Comparison of ENCODE assay signal across 8 cellular contexts in the genomic region with DNA sequence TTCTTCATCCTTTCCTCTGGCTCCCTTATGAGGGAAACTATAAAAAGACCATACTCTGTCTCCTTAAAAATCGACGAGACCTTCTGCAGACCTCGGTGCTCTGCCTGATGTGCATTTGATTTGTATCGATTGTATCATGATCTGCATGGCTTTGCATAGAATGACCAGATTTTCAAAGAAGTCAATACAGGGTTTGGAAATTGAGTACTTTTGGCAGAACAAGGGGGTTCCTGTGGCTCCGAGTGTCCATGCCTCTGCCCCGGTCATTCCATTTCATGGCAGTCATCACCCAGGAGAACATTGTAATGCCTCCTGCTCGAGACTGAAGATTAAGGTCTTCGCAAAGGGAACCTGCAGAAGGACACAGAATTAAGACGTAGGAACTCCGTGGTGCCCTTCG. TPM values are rescaled to one million over a fixed set of nuclear protein-coding genes. Genes with fewer than 3 reads are reported as not detected.
DNase-seq lines count a peak whose midpoint lies in the region; ATAC-seq, FAIRE-seq and TF ChIP-seq lines count a peak whose summit lies in the region.

No MANE protein-coding gene starts in this region.

- POLR2A ChIA-PET in GM12878 (lab: Charles Lee): interaction anchor here (1.2 kb wide), 1 partner anchor 10 kb away, joined by 4 read pairs; no protein-coding TSS in a partner anchor

- H3K27ac Mint-ChIP-seq in Calu3 (ENCODE audit: unreplicated experiment): peak overlapping the region; percentile 79

- SMC1A ChIA-PET in GM12878 (lab: Charles Lee; ENCODE audit: uncharacterized antibody, unreplicated experiment): interaction anchor here (1.2 kb wide), 1 partner anchor 48 kb away, joined by 3 read pairs; no protein-coding TSS in a partner anchor

- H3K27ac ChIP-seq in GM12878 (ENCODE audit: control insufficient read depth, insufficient read depth): peak overlapping the region; percentile 92
- peak overlapping the region in 1 of 2 donors; percentile 71 for H3K27ac ChIP-seq in aorta (ENCODE audit: low read depth in 1 of 2, low read length in 2 of 2)

- RAD21 ChIA-PET in GM12878 (lab: Charles Lee; ENCODE audit: unreplicated experiment): no interaction called here

- BruUV-seq in Calu3 (replicated peaks; lab: Mats Ljungman, UMichigan) (TSS peak; percentile 34), GM12878 (replicated peaks; lab: Mats Ljungman, UMichigan) (TSS peak; percentile 74)

- no peak for TF ChIP-seq EP300 in GM12878 (IDR thresholded peaks at IDR 0.05; ENCODE audit: borderline replicate concordance in 1 of 2, control insufficient read depth in 1 of 2, low read depth in 2 of 2, low read length in 2 of 2)

- peak overlapping the region; percentile 89 for H3K4me3 Mint-ChIP-seq in Calu3 (ENCODE audit: low read depth, unreplicated experiment)

- H3K27me3 Mint-ChIP-seq in Calu3 (ENCODE audit: unreplicated experiment): no peaks in the 10 kb centered on the region

- H3K9ac ChIP-seq in GM12878 (ENCODE audit: control insufficient read depth, insufficient read depth, low read length): peak overlapping the region; percentile 85

- H3K27me3 ChIP-seq in GM12878 (replicated peaks in 1 of 2; ENCODE audit: control insufficient read depth in 2 of 2, insufficient read depth in 2 of 2, low read length in 1 of 2) (no peaks in the 10 kb centered on the region), aorta (ENCODE audit: control insufficient read depth in 1 of 2, insufficient read depth in 2 of 2, low read length in 1 of 2) (no peaks in the 10 kb centered on the region)

- peak; percentile 68 for FAIRE-seq in GM12878 (lab: Jason Lieb, UNC)

- peaks cover 76% of the 10 kb centered on the region for H3K36me3 Mint-ChIP-seq in Calu3 (ENCODE audit: insufficient read depth, unreplicated experiment)

- TF ChIP-seq POLR2A in GM12878 (IDR thresholded peaks at IDR 0.05; ENCODE audit: low read depth, low read length): no peak

- intact Hi-C loops in Calu3 (cut with micrococcal nuclease; ENCODE audit: unreplicated experiment): no loop called here
- intact Hi-C loops in GM12878 (cut with micrococcal nuclease; ENCODE audit: unreplicated experiment): loop anchor here (2.0 kb wide), 2 partner anchors 26 to 92 kb away; a partner anchor contains a TSS
- intact Hi-C loops in aorta (cut with DNase I): no loop called here

- peaks cover 34% of the 10 kb centered on the region for H3K4me1 Mint-ChIP-seq in Calu3 (ENCODE audit: low read depth, unreplicated experiment)

- H3K4me2 ChIP-seq in GM12878 (ENCODE audit: control insufficient read depth, insufficient read depth): peak overlapping the region; percentile 85

- peak overlapping the region; percentile 74 for H2AFZ ChIP-seq in GM12878 (ENCODE audit: control insufficient read depth, low read depth, low read length)

- peak; percentile 2 for ATAC-seq in HG03575 (IDR thresholded peaks at IDR 0.05; ENCODE audit: extremely low read depth, insufficient number of reproducible peaks, low FRiP score, unreplicated experiment)
- ATAC-seq in GM12878: peak; percentile 3
- ATAC-seq in aorta (ENCODE audit: low FRiP score): no peak
- ATAC-seq in HG03095 (IDR thresholded peaks at IDR 0.05; ENCODE audit: unreplicated experiment): no peak

- H3K9me3 Mint-ChIP-seq in Calu3 (ENCODE audit: low read depth, unreplicated experiment): peaks cover 3% of the 10 kb centered on the region

- DNase-seq in Calu3 (no peak), GM12878 (ENCODE audit: low read depth, low spot score) (no peak), medulla oblongata (ENCODE audit: extremely low spot score) (peak; percentile 18), aorta (no peak), glomerular visceral epithelial cell (ENCODE audit: extremely low spot score) (no peak), UCSD-AML1 (lab: John Stamatoyannopoulos, UW; ENCODE audit: unreplicated experiment) (no peak)

- H3K4me1 ChIP-seq in GM12878 (ENCODE audit: control insufficient read depth, insufficient read depth, low read length) (peaks cover 4% of the 10 kb centered on the region; the same call in 1 of the 2 replicates), aorta (ENCODE audit: control insufficient read depth in 1 of 2, insufficient read depth in 2 of 2, low read length in 2 of 2) (no peaks in the 10 kb centered on the region)

- TF ChIP-seq RAD21 in GM12878 (IDR thresholded peaks at IDR 0.05; ENCODE audit: insufficient read depth, low read depth, low read length): no peak

- H3K9me3 ChIP-seq in GM12878 (replicated peaks; ENCODE audit: control insufficient read depth, insufficient read depth, low read length): no peaks in the 10 kb centered on the region; the same call in 2 of the 3 replicates
- H3K9me3 ChIP-seq in aorta (ENCODE audit: control insufficient read depth, low read length): no peaks in the 10 kb centered on the region

- H3K4me3 ChIP-seq in GM12878: peak overlapping the region; percentile 78
- H3K4me3 ChIP-seq in aorta (ENCODE audit: low read length in 2 of 2): peak overlapping the region; percentile 46 to 57

- CTCF ChIA-PET in Calu3 (lab: Charles Lee): interaction anchor here (0.8 to 1.2 kb wide), 2 partner anchors 81 to 91 kb away, joined by 3 to 7 read pairs; no protein-coding TSS in a partner anchor
- CTCF ChIA-PET in GM12878 (lab: Yijun Ruan, JAX): interaction anchor here (1.1 to 1.7 kb wide), 2 partner anchors 9 to 12 kb away, joined by 3 to 7 read pairs; no protein-coding TSS in a partner anchor

- peaks cover 35% of the 10 kb centered on the region for H3K79me2 ChIP-seq in GM12878 (ENCODE audit: control insufficient read depth, insufficient read depth, low read length)

- under 1% methylated on average over 11 of the region's 11 CpGs for WGBS in GM12878 (ENCODE audit: insufficient coverage, insufficient replicate concordance, low lambda C conversion rate, missing lambda C conversion rate)
- 0 to 1% methylated on average over 11 of the region's 11 CpGs for WGBS in aorta, 2 donors

- no peak for TF ChIP-seq CTCF in Calu3 (IDR thresholded peaks at IDR 0.05; ENCODE audit: unreplicated experiment)
- no peak for TF ChIP-seq CTCF in GM12878 (IDR thresholded peaks at IDR 0.05 in 2 of 3, conservative IDR thresholded peaks at IDR 0.05 in 1 of 3; ENCODE audit: control insufficient read depth in 2 of 3, extremely low read depth in 1 of 3, insufficient read depth in 1 of 3, low read depth in 3 of 3, low read length in 3 of 3)

- H4K20me1 ChIP-seq in GM12878 (ENCODE audit: control insufficient read depth, insufficient read depth): no peaks in the 10 kb centered on the region

- peaks cover 6 to 9% of the 10 kb centered on the region in 2 experiments for H3K36me3 ChIP-seq in GM12878 (ENCODE audit: control insufficient read depth in 2 of 2, insufficient read depth in 2 of 2, low read length in 1 of 2)
- H3K36me3 ChIP-seq in aorta (ENCODE audit: control insufficient read depth in 1 of 2, insufficient read depth in 2 of 2, low read length in 1 of 2): peaks cover 0 to 6% of the 10 kb centered on the region in 2 donors

- in situ Hi-C loops in GM12878 (cut with MboI): no loop called here

RNA-seq across cellular contexts. Expression of a gene that starts 0.7 kb away (rescaled TPM):
- 51.3 and 53.8 TPM in 2 replicates for total RNA-seq in Calu3 (2022)
- total RNA-seq in GM12878 (2013; cell fraction: nucleolus; rRNA removed): 35.5 and 39.3 TPM in 2 replicates
- total RNA-seq in GM12878 (2014; rRNA removed): 20.2 and 20.9 TPM in 2 replicates
- 14.1 and 14.2 TPM in 2 replicates for total RNA-seq in GM12878 (2014; rRNA removed; fragmentation: Illumina TruSeq; extraction: Trizol)
- total RNA-seq in GM12878 (2021): 56.1 and 60.4 TPM in 2 replicates
- 18.0 TPM for polyA plus RNA-seq in GM12878 (2011; ENCODE audit: low read depth)
- 19.6 and 33.5 TPM in 2 replicates for polyA plus RNA-seq in GM12878 (2011; rRNA removed)
- polyA plus RNA-seq in GM12878 (2011; cell fraction: cytosol; rRNA removed): 28.9 and 30.0 TPM in 2 replicates
- 28.2 and 35.4 TPM in 2 replicates for polyA plus RNA-seq in GM12878 (2011; cell fraction: nucleus; rRNA removed)
- 17.0 and 18.4 TPM in 2 replicates for polyA plus RNA-seq in GM12878 (2012)
- 35.9 and 36.1 TPM in 2 replicates for polyA plus RNA-seq in GM12878 (2014; fragmentation: Illumina TruSeq; extraction: Trizol)
- 10 to 100 TPM; 12.1 to 17.4 TPM for polyA plus RNA-seq in GM12878 (2014; fragmentation: Nextera tagmentation; extraction: Ambion mirVana)
- polyA plus RNA-seq in GM12878 (2014; rRNA removed): 21.0 and 22.3 TPM in 2 replicates
- 10 to 100 TPM; 30.1 to 34.1 TPM for polyA plus RNA-seq in GM12878 (2016; fragmentation: Nextera tagmentation; extraction: Ambion mirVana)
- 84.9 and 89.5 TPM in 2 replicates for polyA minus RNA-seq in GM12878 (2011; rRNA and poly(A)+ RNA removed)
- 26.5 and 27.5 TPM in 2 replicates for polyA minus RNA-seq in GM12878 (2011; cell fraction: cytosol; rRNA and poly(A)+ RNA removed)
- 17.5 and 29.6 TPM in 2 replicates for polyA minus RNA-seq in GM12878 (2011; cell fraction: nucleus; rRNA and poly(A)+ RNA removed)
- total RNA-seq in aorta: 10 to 100 TPM; 21.7 to 23.9 TPM
- 1 to 10 TPM; 2.6 to 5.9 TPM for polyA plus RNA-seq in aorta

RNA-seq across cellular contexts. Expression of a gene that starts 4.1 kb away (rescaled TPM):
- total RNA-seq in Calu3 (2022): 48.4 and 49.3 TPM in 2 replicates
- total RNA-seq in GM12878 (2013; cell fraction: nucleolus; rRNA removed): not detected in 2 replicates
- not detected in 2 replicates for total RNA-seq in GM12878 (2014; rRNA removed)
- 0.31 TPM in 1 of 2 replicates, not detected in the other for total RNA-seq in GM12878 (2014; rRNA removed; fragmentation: Illumina TruSeq; extraction: Trizol)
- not detected in 2 replicates for total RNA-seq in GM12878 (2021)
- 0.39 TPM for polyA plus RNA-seq in GM12878 (2011; ENCODE audit: low read depth)
- not detected in 2 replicates for polyA plus RNA-seq in GM12878 (2011; rRNA removed)
- 0.12 TPM in 1 of 2 replicates, not detected in the other for polyA plus RNA-seq in GM12878 (2011; cell fraction: cytosol; rRNA removed)
- 0.06 TPM in 1 of 2 replicates, not detected in the other for polyA plus RNA-seq in GM12878 (2011; cell fraction: nucleus; rRNA removed)
- 0.08 and 0.45 TPM in 2 replicates for polyA plus RNA-seq in GM12878 (2012)
- polyA plus RNA-seq in GM12878 (2014; fragmentation: Illumina TruSeq; extraction: Trizol): not detected in 2 replicates
- not detected for polyA plus RNA-seq in GM12878 (2014; fragmentation: Nextera tagmentation; extraction: Ambion mirVana)
- polyA plus RNA-seq in GM12878 (2014; rRNA removed): not detected in 2 replicates
- not detected for polyA plus RNA-seq in GM12878 (2016; fragmentation: Nextera tagmentation; extraction: Ambion mirVana)
- not detected in 2 replicates for polyA minus RNA-seq in GM12878 (2011; rRNA and poly(A)+ RNA removed)
- 2.3 and 3.1 TPM in 2 replicates for polyA minus RNA-seq in GM12878 (2011; cell fraction: cytosol; rRNA and poly(A)+ RNA removed)
- polyA minus RNA-seq in GM12878 (2011; cell fraction: nucleus; rRNA and poly(A)+ RNA removed): 0.24 TPM in 1 of 2 replicates, not detected in the other
- 1 to 10 TPM in 1 of 2 donors, under 1 TPM in 1; 0.32 to 1.2 TPM for total RNA-seq in aorta
- 10 to 100 TPM in 1 of 2 donors, under 1 TPM in 1; 0.10 to 17.3 TPM for polyA plus RNA-seq in aorta

RNA-seq across cellular contexts. Expression of a gene that starts 25.6 kb away (rescaled TPM):
- total RNA-seq in Calu3 (2022) (109 and 116 TPM in 2 replicates), GM12878 (2014; rRNA removed) (116 and 122 TPM in 2 replicates), GM12878 (2014; rRNA removed; fragmentation: Illumina TruSeq; extraction: Trizol) (76.2 and 78.8 TPM in 2 replicates), GM12878 (2021) (80.7 and 80.9 TPM in 2 replicates), aorta (100 to 1,000 TPM in 1 of 2 donors, 10 to 100 TPM in 1; 75.6 to 123 TPM)
- total RNA-seq in GM12878 (2013; cell fraction: nucleolus; rRNA removed): 74.2 and 75.8 TPM in 2 replicates
- 64.7 TPM for polyA plus RNA-seq in GM12878 (2011; ENCODE audit: low read depth)
- polyA plus RNA-seq in GM12878 (2011; rRNA removed) (80.2 and 104 TPM in 2 replicates), GM12878 (2014; fragmentation: Illumina TruSeq; extraction: Trizol) (96.8 and 136 TPM in 2 replicates), GM12878 (2014; fragmentation: Nextera tagmentation; extraction: Ambion mirVana) (100 to 1,000 TPM; 143 to 166 TPM), GM12878 (2014; rRNA removed) (154 and 159 TPM in 2 replicates), GM12878 (2016; fragmentation: Nextera tagmentation; extraction: Ambion mirVana) (100 to 1,000 TPM; 122 to 132 TPM), aorta (100 to 1,000 TPM in 1 of 2 donors, 10 to 100 TPM in 1; 99.5 to 172 TPM)
- polyA plus RNA-seq in GM12878 (2011; cell fraction: cytosol; rRNA removed): 138 and 146 TPM in 2 replicates
- 162 and 197 TPM in 2 replicates for polyA plus RNA-seq in GM12878 (2011; cell fraction: nucleus; rRNA removed)
- polyA plus RNA-seq in GM12878 (2012): 92.5 and 97.4 TPM in 2 replicates
- polyA minus RNA-seq in GM12878 (2011; rRNA and poly(A)+ RNA removed): 55.9 and 82.6 TPM in 2 replicates
- polyA minus RNA-seq in GM12878 (2011; cell fraction: cytosol; rRNA and poly(A)+ RNA removed): 25.7 and 29.0 TPM in 2 replicates
- polyA minus RNA-seq in GM12878 (2011; cell fraction: nucleus; rRNA and poly(A)+ RNA removed): 28.3 and 38.9 TPM in 2 replicates

RNA-seq across cellular contexts. Expression of a gene that starts 27.1 kb away (rescaled TPM):
- 0.34 and 0.61 TPM in 2 replicates for total RNA-seq in Calu3 (2022)
- total RNA-seq in GM12878 (2013; cell fraction: nucleolus; rRNA removed): not detected in 2 replicates
- not detected in 2 replicates for total RNA-seq in GM12878 (2014; rRNA removed)
- total RNA-seq in GM12878 (2014; rRNA removed; fragmentation: Illumina TruSeq; extraction: Trizol): not detected in 2 replicates
- total RNA-seq in GM12878 (2021): not detected in 2 replicates
- polyA plus RNA-seq in GM12878 (2011; ENCODE audit: low read depth): not detected
- polyA plus RNA-seq in GM12878 (2011; rRNA removed): not detected in 2 replicates
- polyA plus RNA-seq in GM12878 (2011; cell fraction: cytosol; rRNA removed): not detected in 2 replicates
- polyA plus RNA-seq in GM12878 (2011; cell fraction: nucleus; rRNA removed): not detected in 2 replicates
- not detected in 2 replicates for polyA plus RNA-seq in GM12878 (2012)
- not detected in 2 replicates for polyA plus RNA-seq in GM12878 (2014; fragmentation: Illumina TruSeq; extraction: Trizol)
- not detected for polyA plus RNA-seq in GM12878 (2014; fragmentation: Nextera tagmentation; extraction: Ambion mirVana)
- polyA plus RNA-seq in GM12878 (2014; rRNA removed): 0.04 TPM in 1 of 2 replicates, not detected in the other
- under 1 TPM in 1 of 2 experiments, not detected in 1; 0.30 TPM for polyA plus RNA-seq in GM12878 (2016; fragmentation: Nextera tagmentation; extraction: Ambion mirVana)
- polyA minus RNA-seq in GM12878 (2011; rRNA and poly(A)+ RNA removed): not detected in 2 replicates
- not detected in 2 replicates for polyA minus RNA-seq in GM12878 (2011; cell fraction: cytosol; rRNA and poly(A)+ RNA removed)
- not detected in 2 replicates for polyA minus RNA-seq in GM12878 (2011; cell fraction: nucleus; rRNA and poly(A)+ RNA removed)
- total RNA-seq in aorta: not detected
- not detected for polyA plus RNA-seq in aorta

Comparison
In these comparisons a context has a peak if more than half of its experiments do, and no peak if none do; other contexts are left out.
1. ATAC-seq: peak in HG03575 (single experiment) and GM12878 (single experiment); none in aorta (single experiment) and HG03095 (single experiment).
2. RNA of a gene that starts 4.1 kb away (total RNA-seq): 48.4 to 49.3 TPM in Calu3; 0.32 to 1.2 TPM in aorta and 0.31 TPM in GM12878; every median in the first group is over 10 times any median in the second.